In genomic region chr17:47941246-47941997, GRCh38 we compare ENCODE assay signal across 8 cellular contexts. TPM values are rescaled to one million over a fixed set of nuclear protein-coding genes. Genes with fewer than 3 reads are reported as not detected.
DNase-seq lines count a peak whose midpoint lies in the region; ATAC-seq and TF ChIP-seq lines count a peak whose summit lies in the region.

PNPO (plus strand) TSS chr17:47941571; CDS start chr17:47941676, 105 bp downstream.

- H3K4me1 ChIP-seq in GM23248 (ENCODE audit: insufficient read depth) (0 out of 2 replicates have a peak, but pooled peaks cover 3% of the 10 kb centered on the region), fibroblast of lung (ENCODE audit: control insufficient read depth, extremely low read depth, insufficient read depth, low read length) (peaks cover 5% of the 10 kb centered on the region)
- peaks cover 21 to 33% of the 10 kb centered on the region in 2 donors for H3K4me1 ChIP-seq in naive thymus-derived CD4-positive, alpha-beta T cell (ENCODE audit: control insufficient read depth in 2 of 2, insufficient read depth in 2 of 2, low read length in 2 of 2)

- H3K9me3 ChIP-seq in GM23248 (ENCODE audit: low read depth) (no peaks in the 10 kb centered on the region), fibroblast of lung (ENCODE audit: control insufficient read depth, insufficient read depth, low read depth, low read length) (no peaks in the 10 kb centered on the region)
- no peaks in the 10 kb centered on the region for H3K9me3 ChIP-seq in naive thymus-derived CD4-positive, alpha-beta T cell (ENCODE audit: control insufficient read depth in 2 of 3, low read length in 3 of 3)

- H3K4me2 ChIP-seq in GM23248 (ENCODE audit: unreplicated experiment) (peak within 1 kb of the TSS; percentile 92), fibroblast of lung (ENCODE audit: extremely low read depth, insufficient read depth, low read length) (peak within 1 kb of the TSS; percentile 99)

- in situ Hi-C loops in GM23248 (cut with MboI), result no loop called here

- H3K36me3 ChIP-seq in GM23248 (ENCODE audit: low read depth), result no peaks in the 10 kb centered on the region
- H3K36me3 ChIP-seq in fibroblast of lung (ENCODE audit: control insufficient read depth, insufficient read depth, low read length), result peaks cover 3% of the 10 kb centered on the region
- H3K36me3 ChIP-seq in naive thymus-derived CD4-positive, alpha-beta T cell (ENCODE audit: control insufficient read depth in 2 of 3, insufficient read depth in 3 of 3, low read length in 3 of 3), result peaks cover 0 to 13% (median 0%) of the 10 kb centered on the region in 3 experiments

- CTCF ChIA-PET in naive thymus-derived CD4-positive, alpha-beta T cell (lab: Charles Lee), result interaction anchor here (0.6 to 11.9 kb wide), 7 partner anchors 8 to 411 kb away, joined by 3 to 126 read pairs (median 5); partner anchors contain the start of genes CDK5RAP3 and SP2

- H3K9me3 Mint-ChIP-seq in naive thymus-derived CD4-positive, alpha-beta T cell, result peaks cover 0 to 4% (median 0%) of the 10 kb centered on the region in 11 donors
- peaks cover 5% of the 10 kb centered on the region in 2 donors for H3K9me3 Mint-ChIP-seq in stimulated activated naive B cell treated with anti-CD40 and anti-IgM and Interleukin-4, amounts not matched to agents 10 μg/mL and 1 μg/mL and 100 μg/mL, for 72 hours

- no peaks in the 10 kb centered on the region for H3K27me3 Mint-ChIP-seq in naive thymus-derived CD4-positive, alpha-beta T cell
- H3K27me3 Mint-ChIP-seq in stimulated activated naive B cell treated with anti-CD40 and anti-IgM and Interleukin-4, amounts not matched to agents 10 μg/mL and 1 μg/mL and 100 μg/mL, for 72 hours, result no peaks in the 10 kb centered on the region

- H3K27me3 ChIP-seq in GM23248 (replicated peaks; ENCODE audit: insufficient read depth) (no peaks in the 10 kb centered on the region), fibroblast of lung (ENCODE audit: control insufficient read depth, insufficient read depth, low read length) (no peaks in the 10 kb centered on the region)
- H3K27me3 ChIP-seq in naive thymus-derived CD4-positive, alpha-beta T cell (ENCODE audit: control insufficient read depth in 2 of 2, insufficient read depth in 2 of 2, low read length in 2 of 2), result no peaks in the 10 kb centered on the region

- H3K79me2 ChIP-seq in GM23248 (ENCODE audit: insufficient read depth) (peaks cover 15% of the 10 kb centered on the region), fibroblast of lung (ENCODE audit: control insufficient read depth, insufficient read depth, low read length) (no peaks in the 10 kb centered on the region)

- ATAC-seq in naive thymus-derived CD4-positive, alpha-beta T cell, result peak; percentile 99
- ATAC-seq in stimulated activated naive B cell treated with anti-CD40 and anti-IgM and Interleukin-4, amounts not matched to agents 10 μg/mL and 1 μg/mL and 100 μg/mL, for 72 hours (replicated peaks), result peak; percentile 97 to 98

- H3K36me3 Mint-ChIP-seq in naive thymus-derived CD4-positive, alpha-beta T cell, result peaks cover 0 to 19% (median 5%) of the 10 kb centered on the region in 5 donors
- peaks cover 21 to 40% of the 10 kb centered on the region in 2 donors for H3K36me3 Mint-ChIP-seq in stimulated activated naive B cell treated with anti-CD40 and anti-IgM and Interleukin-4, amounts not matched to agents 10 μg/mL and 1 μg/mL and 100 μg/mL, for 72 hours

- H4K20me1 ChIP-seq in GM23248 (ENCODE audit: insufficient read depth) (no peaks in the 10 kb centered on the region), fibroblast of lung (ENCODE audit: control insufficient read depth, extremely low read depth, insufficient read depth, low read length) (no peaks in the 10 kb centered on the region)

- H3F3A ChIP-seq in GM23248 (ENCODE audit: insufficient read depth), result no peaks in the 10 kb centered on the region

- no peaks in the 10 kb centered on the region for H3K9me2 ChIP-seq in GM23248 (ENCODE audit: insufficient read depth)

- POLR2A ChIA-PET in naive thymus-derived CD4-positive, alpha-beta T cell (lab: Charles Lee), result interaction anchor here (0.9 to 4.3 kb wide), 7 partner anchors 9 to 166 kb away, joined by 3 to 24 read pairs (median 5); partner anchors contain the start of genes CDK5RAP3, OSBPL7, SNX11 and SP2

- peak within 1 kb of the TSS; percentile 34 to 95 (median 86) for H3K27ac Mint-ChIP-seq in naive thymus-derived CD4-positive, alpha-beta T cell
- peak within 1 kb of the TSS; percentile 96 for H3K27ac Mint-ChIP-seq in stimulated activated naive B cell treated with anti-CD40 and anti-IgM and Interleukin-4, amounts not matched to agents 10 μg/mL and 1 μg/mL and 100 μg/mL, for 72 hours

- H3K4me3 Mint-ChIP-seq in naive thymus-derived CD4-positive, alpha-beta T cell, result peak within 1 kb of the TSS; percentile 75 to 96 (median 88)
- H3K4me3 Mint-ChIP-seq in stimulated activated naive B cell treated with anti-CD40 and anti-IgM and Interleukin-4, amounts not matched to agents 10 μg/mL and 1 μg/mL and 100 μg/mL, for 72 hours, result peak within 1 kb of the TSS; percentile 91 to 93

- peak within 1 kb of the TSS; percentile 84 for H3K9ac ChIP-seq in GM23248
- H3K9ac ChIP-seq in fibroblast of lung (ENCODE audit: insufficient read depth, low read length), result peak within 1 kb of the TSS; percentile 70

- H2AFZ ChIP-seq in GM23248 (peak within 1 kb of the TSS; percentile 97), fibroblast of lung (ENCODE audit: low read length) (peak within 1 kb of the TSS; percentile 93)

- DNase-seq in Daoy (ENCODE audit: low read depth) (peak; percentile 96), GM23248 (peak; percentile 99), Kasumi-1 (lab: John Stamatoyannopoulos, UW) (peak; percentile 100), RPMI7951 (ENCODE audit: low read depth) (peak; percentile 97), fibroblast of lung (ENCODE audit: low read depth in 2 of 2) (peak; percentile 97 to 98)
- peak; percentile 80 to 86 for DNase-seq in activated T-helper 1 cell treated with anti-CD3 and anti-CD28 coated beads, Interleukin-2, amount 50 U/mL, for 16 hours (ENCODE audit: low read depth in 1 of 2, low spot score in 1 of 2)
- peak; percentile 66 to 96 (median 94) for DNase-seq in naive thymus-derived CD4-positive, alpha-beta T cell
- peak; percentile 95 for DNase-seq in stimulated activated naive B cell treated with anti-CD40 and anti-IgM and Interleukin-4, amounts not matched to agents 10 μg/mL and 1 μg/mL and 100 μg/mL, for 72 hours

- H3K27ac ChIP-seq in GM23248 (peak within 1 kb of the TSS; percentile 26), fibroblast of lung (ENCODE audit: insufficient read depth, low read length) (peak within 1 kb of the TSS; percentile 63)
- peak within 1 kb of the TSS; percentile 90 for H3K27ac ChIP-seq in naive thymus-derived CD4-positive, alpha-beta T cell (ENCODE audit: low read depth, low read length)

- peaks cover 35 to 63% (median 47%) of the 10 kb centered on the region in 7 donors for H3K4me1 Mint-ChIP-seq in naive thymus-derived CD4-positive, alpha-beta T cell
- peaks cover 49 to 63% of the 10 kb centered on the region in 2 donors for H3K4me1 Mint-ChIP-seq in stimulated activated naive B cell treated with anti-CD40 and anti-IgM and Interleukin-4, amounts not matched to agents 10 μg/mL and 1 μg/mL and 100 μg/mL, for 72 hours

- TF ChIP-seq CTCF in fibroblast of lung (conservative IDR thresholded peaks at IDR 0.05 in 1 of 2, IDR thresholded peaks at IDR 0.05 in 1 of 2; ENCODE audit: low read depth in 1 of 2, low read length in 2 of 2), result no peak

- 2% methylated on average over 37 to 41 of the region's 46 CpGs for WGBS in GM23248 (ENCODE audit: low coverage in 1 of 2, low lambda C conversion rate in 2 of 2, missing lambda C conversion rate in 2 of 2), 2 experiments

- H3K4me3 ChIP-seq in GM23248 (peak within 1 kb of the TSS; percentile 88), fibroblast of lung (replicated peaks in 1 of 4; ENCODE audit: control extremely low read depth in 1 of 4, insufficient read depth in 1 of 4, low read depth in 3 of 4, low read length in 4 of 4) (peak within 1 kb of the TSS; percentile 68 to 88 (median 80))
- peak within 1 kb of the TSS; percentile 75 for H3K4me3 ChIP-seq in naive thymus-derived CD4-positive, alpha-beta T cell (ENCODE audit: low read length)

- intact Hi-C loops in naive thymus-derived CD4-positive, alpha-beta T cell (cut with micrococcal nuclease), result loop anchor here (1.0 to 10.0 kb wide), 11 partner anchors 8 to 673 kb away; partner anchors contain the start of genes SCRN2 (in 2 of the 2), SP2 (in 2 of the 2), CBX1 (in 1 of the 2) and HOXB7 (in 1 of the 2)

RNA-seq across cellular contexts. Expression of gene PNPO, which starts in this region (rescaled TPM):
- 18.5 and 26.9 TPM in 2 replicates for total RNA-seq in Daoy (2014; rRNA removed; shearing (Covaris generic))
- 44.7 and 53.7 TPM in 2 replicates for total RNA-seq in GM23248 (2014; rRNA removed; shearing (Covaris generic))
- polyA plus RNA-seq in GM23248 (2016; fragmentation: Nextera tagmentation; extraction: Ambion mirVana) (20.0 and 22.7 TPM in 2 replicates), fibroblast of lung (25.7 and 38.6 TPM in 2 replicates)
- total RNA-seq in RPMI7951 (2014; rRNA removed; shearing (Covaris generic)), result 20.7 and 26.9 TPM in 2 replicates
- 16.2 and 26.6 TPM in 2 replicates for total RNA-seq in fibroblast of lung
- polyA plus RNA-seq in fibroblast of lung (2012), result 10.3 and 18.9 TPM in 2 replicates
- polyA minus RNA-seq in fibroblast of lung (ENCODE audit: low replicate concordance), result 28.6 and 55.1 TPM in 2 replicates
- 10 to 100 TPM; 12.0 to 35.7 (median 14.1) TPM for total RNA-seq in naive thymus-derived CD4-positive, alpha-beta T cell
- 10 to 100 TPM; 16.2 to 25.1 TPM for polyA plus RNA-seq in naive thymus-derived CD4-positive, alpha-beta T cell

Comparison
In these comparisons a context has a peak if more than half of its experiments do, and no peak if none do; other contexts are left out.
1. Peak in every context shown above with its lines: DNase-seq, ATAC-seq, H3K4me3 ChIP-seq and H3K27ac ChIP-seq.
2. H3K27ac ChIP-seq: peak in every context shown above with its lines; median percentile 90 in naive thymus-derived CD4-positive, alpha-beta T cell; 63 in fibroblast of lung; 26 in GM23248.